ENCODE assay signal across 1 cellular context in the genomic region with DNA sequence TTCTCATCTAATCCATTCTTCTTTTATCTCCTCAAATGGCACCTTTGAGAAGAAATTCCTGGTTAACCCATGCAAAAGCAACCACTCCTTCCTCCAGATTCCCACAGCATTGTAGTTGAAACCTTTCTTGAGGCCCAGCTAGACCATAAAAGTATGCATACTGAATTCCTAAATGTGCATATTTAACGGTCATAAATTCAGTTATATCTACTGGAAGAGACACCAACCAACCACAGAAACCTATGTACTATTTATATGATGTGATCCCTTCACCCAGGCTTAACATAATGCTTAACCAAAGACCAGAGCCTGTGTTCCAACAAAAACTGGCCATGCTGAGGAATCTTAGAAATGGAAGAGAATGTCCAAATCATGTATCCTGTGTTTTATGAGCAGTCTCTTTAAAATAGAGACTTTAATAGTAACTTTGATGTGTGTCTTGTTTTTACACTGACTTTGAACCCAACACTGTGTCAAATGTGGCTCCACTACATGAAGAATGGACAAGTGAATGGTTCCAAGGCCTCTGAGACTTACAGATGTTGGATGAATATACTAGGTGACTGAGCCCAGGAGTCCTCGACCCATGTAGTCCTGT.
A peak's percentile ranks its signal among the peaks of the same experiment; 100 is the strongest.
TF ChIP-seq lines count a peak whose summit lies in the region.

No MANE protein-coding gene starts in this region.

TF ChIP-seq in K562, 482 proteins besides CTCF, POLR2A, EP300 and RAD21 (continued from another document):
- TF ChIP-seq, protein P1, sequence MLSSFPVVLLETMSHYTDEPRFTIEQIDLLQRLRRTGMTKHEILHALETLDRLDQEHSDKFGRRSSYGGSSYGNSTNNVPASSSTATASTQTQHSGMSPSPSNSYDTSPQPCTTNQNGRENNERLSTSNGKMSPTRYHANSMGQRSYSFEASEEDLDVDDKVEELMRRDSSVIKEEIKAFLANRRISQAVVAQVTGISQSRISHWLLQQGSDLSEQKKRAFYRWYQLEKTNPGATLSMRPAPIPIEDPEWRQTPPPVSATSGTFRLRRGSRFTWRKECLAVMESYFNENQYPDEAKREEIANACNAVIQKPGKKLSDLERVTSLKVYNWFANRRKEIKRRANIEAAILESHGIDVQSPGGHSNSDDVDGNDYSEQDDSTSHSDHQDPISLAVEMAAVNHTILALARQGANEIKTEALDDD (IDR thresholded peaks at IDR 0.05): peak; percentile 11; the same call in 1 of the 2 replicates
- TF ChIP-seq ILF3 (IDR thresholded peaks at IDR 0.05; ENCODE audit: borderline replicate concordance) (no peak), ZNF121 (CRISPR knock-in tag; conservative IDR thresholded peaks at IDR 0.05) (no peak), ZNF184 (CRISPR knock-in tag; IDR thresholded peaks at IDR 0.05) (no peak), BACH1 (tag; IDR thresholded peaks at IDR 0.05) (no peak), LCOR (CRISPR knock-in tag; IDR thresholded peaks at IDR 0.05) (no peak), ZNF57 (CRISPR knock-in tag; IDR thresholded peaks at IDR 0.05) (no peak), SMARCC2 (IDR thresholded peaks at IDR 0.05; ENCODE audit: low read depth) (no peak), TCFL5 (CRISPR knock-in tag; conservative IDR thresholded peaks at IDR 0.05) (no peak), TSC22D4 (tag; IDR thresholded peaks at IDR 0.05) (no peak), TAF1 (IDR thresholded peaks at IDR 0.05; ENCODE audit: control insufficient read depth, extremely low read depth, insufficient read depth, low read length, severe bottlenecking) (no peak), ETV5 (CRISPR knock-in tag; IDR thresholded peaks at IDR 0.05; ENCODE audit: low read depth) (no peak), PML (IDR thresholded peaks at IDR 0.05; ENCODE audit: low read length) (no peak), ZNF431 (CRISPR knock-in tag; IDR thresholded peaks at IDR 0.05) (0 out of 2 replicates have a peak, but pooled peaks have one; percentile 4), MCM3 (IDR thresholded peaks at IDR 0.05) (no peak), RBFOX2 (IDR thresholded peaks at IDR 0.05; ENCODE audit: low read depth, low read length) (no peak)
- TF ChIP-seq, protein P2, sequence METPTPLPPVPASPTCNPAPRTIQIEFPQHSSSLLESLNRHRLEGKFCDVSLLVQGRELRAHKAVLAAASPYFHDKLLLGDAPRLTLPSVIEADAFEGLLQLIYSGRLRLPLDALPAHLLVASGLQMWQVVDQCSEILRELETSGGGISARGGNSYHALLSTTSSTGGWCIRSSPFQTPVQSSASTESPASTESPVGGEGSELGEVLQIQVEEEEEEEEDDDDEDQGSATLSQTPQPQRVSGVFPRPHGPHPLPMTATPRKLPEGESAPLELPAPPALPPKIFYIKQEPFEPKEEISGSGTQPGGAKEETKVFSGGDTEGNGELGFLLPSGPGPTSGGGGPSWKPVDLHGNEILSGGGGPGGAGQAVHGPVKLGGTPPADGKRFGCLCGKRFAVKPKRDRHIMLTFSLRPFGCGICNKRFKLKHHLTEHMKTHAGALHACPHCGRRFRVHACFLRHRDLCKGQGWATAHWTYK (CRISPR knock-in tag; IDR thresholded peaks at IDR 0.05): peak; percentile 48; the same call in 1 of the 2 replicates
- TF ChIP-seq, protein P3, sequence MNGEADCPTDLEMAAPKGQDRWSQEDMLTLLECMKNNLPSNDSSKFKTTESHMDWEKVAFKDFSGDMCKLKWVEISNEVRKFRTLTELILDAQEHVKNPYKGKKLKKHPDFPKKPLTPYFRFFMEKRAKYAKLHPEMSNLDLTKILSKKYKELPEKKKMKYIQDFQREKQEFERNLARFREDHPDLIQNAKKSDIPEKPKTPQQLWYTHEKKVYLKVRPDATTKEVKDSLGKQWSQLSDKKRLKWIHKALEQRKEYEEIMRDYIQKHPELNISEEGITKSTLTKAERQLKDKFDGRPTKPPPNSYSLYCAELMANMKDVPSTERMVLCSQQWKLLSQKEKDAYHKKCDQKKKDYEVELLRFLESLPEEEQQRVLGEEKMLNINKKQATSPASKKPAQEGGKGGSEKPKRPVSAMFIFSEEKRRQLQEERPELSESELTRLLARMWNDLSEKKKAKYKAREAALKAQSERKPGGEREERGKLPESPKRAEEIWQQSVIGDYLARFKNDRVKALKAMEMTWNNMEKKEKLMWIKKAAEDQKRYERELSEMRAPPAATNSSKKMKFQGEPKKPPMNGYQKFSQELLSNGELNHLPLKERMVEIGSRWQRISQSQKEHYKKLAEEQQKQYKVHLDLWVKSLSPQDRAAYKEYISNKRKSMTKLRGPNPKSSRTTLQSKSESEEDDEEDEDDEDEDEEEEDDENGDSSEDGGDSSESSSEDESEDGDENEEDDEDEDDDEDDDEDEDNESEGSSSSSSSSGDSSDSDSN (IDR thresholded peaks at IDR 0.05; ENCODE audit: borderline replicate concordance in 1 of 2, low read depth in 2 of 2, low read length in 2 of 2): no peak
- TF ChIP-seq, protein P4, sequence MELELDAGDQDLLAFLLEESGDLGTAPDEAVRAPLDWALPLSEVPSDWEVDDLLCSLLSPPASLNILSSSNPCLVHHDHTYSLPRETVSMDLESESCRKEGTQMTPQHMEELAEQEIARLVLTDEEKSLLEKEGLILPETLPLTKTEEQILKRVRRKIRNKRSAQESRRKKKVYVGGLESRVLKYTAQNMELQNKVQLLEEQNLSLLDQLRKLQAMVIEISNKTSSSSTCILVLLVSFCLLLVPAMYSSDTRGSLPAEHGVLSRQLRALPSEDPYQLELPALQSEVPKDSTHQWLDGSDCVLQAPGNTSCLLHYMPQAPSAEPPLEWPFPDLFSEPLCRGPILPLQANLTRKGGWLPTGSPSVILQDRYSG (tag; conservative IDR thresholded peaks at IDR 0.05; ENCODE audit: low read depth): 0 out of 2 replicates have a peak, but pooled peaks have one; percentile 28
